6 cellular contexts compared by ENCODE assay signal in genomic region chr4:6540879-6541278, GRCh38.
"Had no signal": no experiment of that assay in that cellular context is flagged by ENCODE, and none has a peak within 500 bp of the region (broad histone marks: within the 10 kb centered on the region; RNA-seq: fewer than 3 reads in every experiment).

No MANE protein-coding gene starts in this region.

- DNase-seq: H9, HCEC 1CT, KG1 had no signal

- H2AFZ ChIP-seq: GM23338 had no signal

- H3K36me3 Mint-ChIP-seq: IgD-negative memory B cell had no signal

- H3K4me3 Mint-ChIP-seq: GM23338, H9, IgD-negative memory B cell had no signal

- H3K27ac Mint-ChIP-seq: GM23338, H9 had no signal

- H3K4me2 ChIP-seq: GM23338 had no signal

- ATAC-seq: GM23338, HepG2 had no signal

- H3K4me3 ChIP-seq: GM23338 had no signal

- H3K4me1 Mint-ChIP-seq: GM23338, H9 had no signal

- H3K9me3 Mint-ChIP-seq: GM23338 had no signal
